Comparison of ENCODE assay signal across 8 cellular contexts in the genomic region with DNA sequence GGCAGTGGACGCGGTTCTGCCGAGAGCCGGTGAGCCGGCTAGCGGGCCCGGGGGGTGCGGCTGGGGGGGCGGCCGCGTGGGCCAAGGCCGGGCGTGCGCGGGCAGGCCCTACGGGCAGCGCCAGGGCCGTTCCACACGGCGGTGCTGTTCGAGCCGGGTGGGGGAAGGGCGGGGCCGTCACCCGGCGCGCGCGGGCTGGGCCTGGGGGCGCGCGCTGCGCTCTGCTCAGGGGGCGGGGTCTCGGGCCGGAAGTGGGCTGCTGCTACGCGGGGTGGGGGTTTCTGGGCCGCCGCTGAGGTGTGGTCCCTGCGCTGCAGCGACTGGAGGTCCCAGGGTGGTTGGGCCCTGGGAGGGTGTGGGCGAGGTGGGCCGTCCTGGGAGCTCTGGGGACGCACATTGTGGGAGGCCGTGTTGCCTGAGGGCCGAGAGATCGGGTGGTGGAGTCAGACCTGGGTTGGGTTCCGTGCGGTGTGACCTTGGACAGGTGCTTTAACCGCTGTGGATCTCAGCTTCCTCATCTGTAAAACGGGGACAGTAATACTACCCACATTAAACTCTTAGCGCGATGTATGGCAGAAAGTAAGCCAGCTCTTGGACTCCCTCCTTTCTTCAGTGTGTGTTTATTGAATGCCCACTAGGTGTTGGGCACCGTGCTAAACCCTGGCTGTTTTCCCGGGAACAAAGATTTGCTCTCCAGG. TPM values are rescaled to one million over a fixed set of nuclear protein-coding genes. Genes with fewer than 3 reads are reported as not detected.
DNase-seq lines count a peak whose midpoint lies in the region; ATAC-seq, FAIRE-seq and TF ChIP-seq lines count a peak whose summit lies in the region.

No MANE protein-coding gene starts in this region.

- H3K4me3 Mint-ChIP-seq in astrocyte (ENCODE audit: unreplicated experiment), result peak overlapping the region; percentile 91

- no peak for FAIRE-seq in astrocyte (lab: Jason Lieb, UNC)

- peaks cover 33% of the 10 kb centered on the region for H3K4me1 Mint-ChIP-seq in astrocyte (ENCODE audit: low read depth, unreplicated experiment)

- H3K36me3 ChIP-seq in KOPT-K1 (ENCODE audit: insufficient read depth, low read length) (peaks cover 23% of the 10 kb centered on the region; the same call in 1 of the 2 replicates), astrocyte (ENCODE audit: insufficient read depth, low read length) (no peaks in the 10 kb centered on the region)

- peaks cover 51% of the 10 kb centered on the region for H4K20me1 ChIP-seq in astrocyte (ENCODE audit: insufficient read depth, low read length)

- H3K36me3 Mint-ChIP-seq in astrocyte (ENCODE audit: low read depth, unreplicated experiment), result no peaks in the 10 kb centered on the region

- H3K27me3 Mint-ChIP-seq in astrocyte (ENCODE audit: low read depth, unreplicated experiment), result no peaks in the 10 kb centered on the region

- H3K27me3 ChIP-seq in astrocyte (ENCODE audit: insufficient read depth, low read length), result no peaks in the 10 kb centered on the region

- H3K27ac ChIP-seq in KOPT-K1 (ENCODE audit: low read depth, low read length, poor library complexity, severe bottlenecking) (peak overlapping the region; percentile 84), astrocyte (ENCODE audit: low read depth, low read length) (peak overlapping the region; percentile 89)

- peak overlapping the region; percentile 67 for H2AFZ ChIP-seq in astrocyte (ENCODE audit: low read depth, low read length)

- TF ChIP-seq CTCF in GM12865 (IDR thresholded peaks at IDR 0.05; ENCODE audit: insufficient read depth, low read depth, low read length, missing control alignments) (no peak), astrocyte (IDR thresholded peaks at IDR 0.05; ENCODE audit: insufficient read depth, low read depth, low read length) (peak; percentile 5)

- DNase-seq in GM12865 (ENCODE audit: low read depth), result peak; percentile 84
- DNase-seq in SW 1271 (lab: John Stamatoyannopoulos, UW), result peak; percentile 32 to 78
- peak; percentile 25 for DNase-seq in astrocyte (ENCODE audit: low read depth)
- DNase-seq in iPS-NIHi11 (ENCODE audit: low spot score), result peak; percentile 91
- DNase-seq in stimulated activated CD4-positive, alpha-beta T cell treated with anti-CD3 and anti-CD28 coated beads, Interleukin-12 subunit alpha, Interleukin-12 subunit beta, amount 100 ng/mL, for 24 hours (ENCODE audit: low read depth in 2 of 2), result peak; percentile 73 to 83
- DNase-seq in DMS114 treated with DMSO at 0.1 percent for 48 hours (lab: John Stamatoyannopoulos, UW; ENCODE audit: unreplicated experiment), result no peak

- H3K9ac ChIP-seq in astrocyte (ENCODE audit: low read length), result peak overlapping the region; percentile 95

- no peaks in the 10 kb centered on the region for H3K9me3 Mint-ChIP-seq in astrocyte (ENCODE audit: unreplicated experiment)

- ATAC-seq in GM21786 (IDR thresholded peaks at IDR 0.05; ENCODE audit: unreplicated experiment), result peak; percentile 29

- H3K9me3 ChIP-seq in KOPT-K1 (ENCODE audit: insufficient read depth, low read length, poor library complexity, severe bottlenecking) (no peaks in the 10 kb centered on the region), astrocyte (ENCODE audit: insufficient read depth, low read depth, low read length) (no peaks in the 10 kb centered on the region)

- peak overlapping the region; percentile 87 for H3K27ac Mint-ChIP-seq in astrocyte (ENCODE audit: unreplicated experiment)

- H3K79me2 ChIP-seq in astrocyte (ENCODE audit: insufficient read depth, low read length), result peaks cover 53% of the 10 kb centered on the region

- peak overlapping the region; percentile 97 for H3K4me2 ChIP-seq in astrocyte (ENCODE audit: low read length)

- peak overlapping the region; percentile 98 for H3K4me3 ChIP-seq in GM12865 (ENCODE audit: low read depth, low read length)
- H3K4me3 ChIP-seq in astrocyte (ENCODE audit: insufficient read depth, low read depth, low read length), result peak overlapping the region; percentile 91

- peaks cover 38% of the 10 kb centered on the region for H3K4me1 ChIP-seq in astrocyte (ENCODE audit: insufficient read depth, low read length)

RNA-seq across cellular contexts. Expression of gene MAPRE1, which starts 0.4 kb away (rescaled TPM):
- total RNA-seq in astrocyte, result 153 and 166 TPM in 2 replicates

RNA-seq across cellular contexts. Expression of gene EFCAB8, which starts 38.6 kb away (rescaled TPM):
- 0.41 and 0.65 TPM in 2 replicates for total RNA-seq in astrocyte

RNA-seq across cellular contexts. Expression of gene DNMT3B, which starts 58.0 kb away (rescaled TPM):
- total RNA-seq in astrocyte, result 5.0 and 5.6 TPM in 2 replicates
